Comparison of ENCODE assay signal across 18 cellular contexts in the genomic region with DNA sequence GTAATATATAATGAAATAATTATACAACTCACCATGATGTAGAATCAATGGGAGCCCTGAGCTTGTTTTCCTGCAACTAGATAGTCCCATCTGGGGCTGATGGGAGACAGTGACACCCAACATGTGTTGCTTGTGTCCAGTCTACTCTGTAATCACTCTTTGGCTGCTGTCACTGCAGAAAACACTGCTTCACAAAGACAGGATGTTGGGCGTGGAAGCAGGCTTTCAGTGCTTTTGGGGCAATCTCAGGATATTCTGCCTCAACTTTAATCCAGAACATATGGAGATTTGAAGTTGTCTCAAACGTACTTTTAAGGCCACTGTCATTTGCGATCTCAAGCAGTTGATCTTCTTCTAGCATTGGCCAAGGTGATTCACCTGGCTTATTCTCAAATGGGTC.
"Had no signal": no experiment of that assay in that cellular context is flagged by ENCODE, and none has a peak within 500 bp of the region (broad histone marks: within the 10 kb centered on the region; RNA-seq: fewer than 3 reads in every experiment).

No MANE protein-coding gene starts in this region.

- H3K4me1 ChIP-seq: right lobe of liver, stomach had no signal

- DNase-seq: activated CD8-positive, alpha-beta memory T cell treated with anti-CD3 and anti-CD28 coated beads, Interleukin-2, amount 10 ng/mL, durations not matched to agents 7 days and 5 days; activated T-cell treated with anti-CD3 and anti-CD28 coated beads, Interleukin-2, amount 50 U/mL, for 48 hours; dorsolateral prefrontal cortex; endodermal cell; left colon; right lobe of liver; SK-N-SH; stimulated activated CD4-positive, alpha-beta T cell treated with anti-CD3 and anti-CD28 coated beads, Interleukin-4, amount 100 ng/mL, for 4 hours; stimulated activated CD8-positive, alpha-beta memory T cell treated with anti-CD3 and anti-CD28 coated beads, Interleukin-4, amount 100 ng/mL, for 48 hours; stomach; T-cell; T1000; thyroid gland had no signal

- H3K27me3 ChIP-seq: dorsolateral prefrontal cortex, right lobe of liver, stomach, thyroid gland had no signal

- H3K27me3 Mint-ChIP-seq: activated CD8-positive, alpha-beta memory T cell treated with anti-CD3 and anti-CD28 coated beads, Interleukin-2, amount 10 ng/mL, durations not matched to agents 7 days and 5 days; T-cell had no signal

- H3K9me3 Mint-ChIP-seq: neural crest cell, T-cell had no signal

- H3K9me3 ChIP-seq: right lobe of liver, SK-N-SH, stomach, thyroid gland had no signal

- ATAC-seq: activated CD8-positive, alpha-beta memory T cell treated with anti-CD3 and anti-CD28 coated beads, Interleukin-2, amount 10 ng/mL, durations not matched to agents 7 days and 5 days; left colon; right lobe of liver; T-cell had no signal

- H3K4me3 Mint-ChIP-seq: activated CD8-positive, alpha-beta memory T cell treated with anti-CD3 and anti-CD28 coated beads, Interleukin-2, amount 10 ng/mL, durations not matched to agents 7 days and 5 days; endodermal cell; mesothelial cell of epicardium; neural crest cell; T-cell had no signal

- H3K9ac ChIP-seq: SK-N-SH had no signal

- H3K27ac Mint-ChIP-seq: activated CD8-positive, alpha-beta memory T cell treated with anti-CD3 and anti-CD28 coated beads, Interleukin-2, amount 10 ng/mL, durations not matched to agents 7 days and 5 days; endodermal cell; mesothelial cell of epicardium had no signal

- H3K4me3 ChIP-seq: dorsolateral prefrontal cortex, lung, right lobe of liver, smooth muscle cell, stomach, thyroid gland had no signal

- H3K4me1 Mint-ChIP-seq: activated CD8-positive, alpha-beta memory T cell treated with anti-CD3 and anti-CD28 coated beads, Interleukin-2, amount 10 ng/mL, durations not matched to agents 7 days and 5 days; neural crest cell had no signal

- H3K4me2 ChIP-seq: SK-N-SH, smooth muscle cell had no signal

- FAIRE-seq: islet of Langerhans had no signal

- H3K27ac ChIP-seq: right lobe of liver, stomach, thyroid gland had no signal
